In genomic region chr5:172267943-172268342, GRCh38 we compare ENCODE assay signal across 33 cellular contexts.
"Had no signal": no experiment of that assay in that cellular context is flagged by ENCODE, and none has a peak within 500 bp of the region (broad histone marks: within the 10 kb centered on the region; RNA-seq: fewer than 3 reads in every experiment).

No MANE protein-coding gene starts in this region.

- H3K9me3 Mint-ChIP-seq: activated CD4-positive, alpha-beta memory T cell treated with anti-CD3 and anti-CD28 coated beads for 36 hours; activated naive CD4-positive, alpha-beta T cell treated with anti-CD3 and anti-CD28 coated beads for 36 hours; activated naive CD8-positive, alpha-beta T cell treated with anti-CD3 and anti-CD28 coated beads for 36 hours; activated T-helper 1 cell treated with anti-CD3 and anti-CD28 coated beads, Interleukin-12 subunit alpha, Interleukin-12 subunit beta, Interleukin-2, Interleukin-4 antibody, amounts not matched to agents 30 ng/mL and 10 ng/mL and 1 ng/mL, durations not matched to agents 14 hours and 24 hours and 36 hours; dendritic cell treated with granulocyte-macrophage colony-stimulating factor and Interleukin-4, amounts not matched to agents 40 ng/mL and 50 ng/mL, for 4 days; endodermal cell had no signal

- H3K4me3 ChIP-seq: adrenal gland, body of pancreas, heart right ventricle, left lung, pancreas, prostate gland, stomach, thyroid gland, upper lobe of left lung, vagina had no signal

- H3K27me3 ChIP-seq: adrenal gland, body of pancreas, foreskin keratinocyte, heart right ventricle, left lung, pancreas, stomach, thyroid gland, upper lobe of left lung, vagina had no signal

- H3K4me1 ChIP-seq: body of pancreas, foreskin keratinocyte, pancreas, prostate gland had no signal

- FAIRE-seq: pancreas had no signal

- ATAC-seq: activated CD4-positive, CD25-positive, alpha-beta regulatory T cell treated with anti-CD3 and anti-CD28 coated beads, Interleukin-2, amount 50 U/mL, for 24 hours; body of pancreas; esophagus mucosa; foreskin keratinocyte; left lung; pancreas; stimulated activated naive B cell treated with anti-CD40 and anti-IgM and Interleukin-4, amounts not matched to agents 10 μg/mL and 1 μg/mL and 100 μg/mL, for 72 hours had no signal

- H3K27ac Mint-ChIP-seq: activated CD4-positive, alpha-beta memory T cell treated with anti-CD3 and anti-CD28 coated beads for 36 hours; activated naive CD4-positive, alpha-beta T cell treated with anti-CD3 and anti-CD28 coated beads for 36 hours; activated naive CD8-positive, alpha-beta T cell treated with anti-CD3 and anti-CD28 coated beads for 36 hours; activated T-helper 1 cell treated with anti-CD3 and anti-CD28 coated beads, Interleukin-12 subunit alpha, Interleukin-12 subunit beta, Interleukin-2, Interleukin-4 antibody, amounts not matched to agents 30 ng/mL and 10 ng/mL and 1 ng/mL, durations not matched to agents 14 hours and 24 hours and 36 hours; dendritic cell treated with granulocyte-macrophage colony-stimulating factor and Interleukin-4, amounts not matched to agents 40 ng/mL and 50 ng/mL, for 4 days; endodermal cell; stimulated activated naive B cell treated with anti-CD40 and anti-IgM and Interleukin-4, amounts not matched to agents 10 μg/mL and 1 μg/mL and 100 μg/mL, for 72 hours had no signal

- H3K4me1 Mint-ChIP-seq: endodermal cell had no signal

- H3K9me3 ChIP-seq: adrenal gland, body of pancreas, heart right ventricle, left lung, pancreas, prostate gland, stomach, thyroid gland, upper lobe of left lung, vagina had no signal

- DNase-seq: activated CD4-positive, alpha-beta memory T cell treated with anti-CD3 and anti-CD28 coated beads for 36 hours; activated CD4-positive, alpha-beta T cell treated with anti-CD3 and anti-CD28 coated beads for 48 hours; activated CD8-positive, alpha-beta memory T cell treated with anti-CD3 and anti-CD28 coated beads, Interleukin-2, amount 50 U/mL, for 4 hours; activated effector memory CD4-positive, alpha-beta T cell treated with anti-CD3 and anti-CD28 coated beads, Interleukin-2, amount 50 U/mL, for 16 hours; activated naive CD4-positive, alpha-beta T cell treated with anti-CD3 and anti-CD28 coated beads for 36 hours; activated naive CD8-positive, alpha-beta T cell treated with anti-CD3 and anti-CD28 coated beads for 36 hours; activated T-cell treated with anti-CD3 and anti-CD28 coated beads, Interleukin-2, amount 50 U/mL, for 1 hour; adrenal gland; aorta; body of pancreas; endodermal cell; foreskin keratinocyte; heart right ventricle; kidney glomerular epithelial cell; left lung; mammary epithelial cell; naive B cell; nucleus accumbens; pancreas; stimulated activated CD4-positive, alpha-beta T cell treated with anti-CD3 and anti-CD28 coated beads, Interleukin-15, amount 100 ng/mL, for 24 hours; stimulated activated CD4-positive, alpha-beta T cell treated with anti-CD3 and anti-CD28 coated beads, Interleukin-2, amount 100 ng/mL, for 24 hours; stimulated activated naive B cell treated with anti-CD40 and anti-IgM and Interleukin-4, amounts not matched to agents 10 μg/mL and 1 μg/mL and 100 μg/mL, for 72 hours; stomach; T-helper 9 cell; thyroid gland; upper lobe of left lung; WERI-Rb-1 had no signal

- H3K27me3 Mint-ChIP-seq: activated CD4-positive, alpha-beta memory T cell treated with anti-CD3 and anti-CD28 coated beads for 36 hours; activated naive CD8-positive, alpha-beta T cell treated with anti-CD3 and anti-CD28 coated beads for 36 hours; dendritic cell treated with granulocyte-macrophage colony-stimulating factor and Interleukin-4, amounts not matched to agents 40 ng/mL and 50 ng/mL, for 4 days; naive B cell; stimulated activated naive B cell treated with anti-CD40 and anti-IgM and Interleukin-4, amounts not matched to agents 10 μg/mL and 1 μg/mL and 100 μg/mL, for 72 hours had no signal

- H3K27ac ChIP-seq: adrenal gland, body of pancreas, foreskin keratinocyte, left lung, pancreas, prostate gland, stomach, thyroid gland, upper lobe of left lung, vagina, WERI-Rb-1 had no signal

- H3K36me3 ChIP-seq: adrenal gland, heart right ventricle, left lung, pancreas, prostate gland, stomach, thyroid gland, upper lobe of left lung, vagina had no signal

- H3K4me3 Mint-ChIP-seq: activated CD4-positive, alpha-beta memory T cell treated with anti-CD3 and anti-CD28 coated beads for 36 hours; activated naive CD4-positive, alpha-beta T cell treated with anti-CD3 and anti-CD28 coated beads for 36 hours; activated naive CD8-positive, alpha-beta T cell treated with anti-CD3 and anti-CD28 coated beads for 36 hours; activated T-helper 1 cell treated with anti-CD3 and anti-CD28 coated beads, Interleukin-12 subunit alpha, Interleukin-12 subunit beta, Interleukin-2, Interleukin-4 antibody, amounts not matched to agents 30 ng/mL and 10 ng/mL and 1 ng/mL, durations not matched to agents 14 hours and 24 hours and 36 hours; dendritic cell treated with granulocyte-macrophage colony-stimulating factor and Interleukin-4, amounts not matched to agents 40 ng/mL and 50 ng/mL, for 4 days; endodermal cell; naive B cell; stimulated activated naive B cell treated with anti-CD40 and anti-IgM and Interleukin-4, amounts not matched to agents 10 μg/mL and 1 μg/mL and 100 μg/mL, for 72 hours had no signal
